14 cellular contexts compared by ENCODE assay signal in the genomic region with DNA sequence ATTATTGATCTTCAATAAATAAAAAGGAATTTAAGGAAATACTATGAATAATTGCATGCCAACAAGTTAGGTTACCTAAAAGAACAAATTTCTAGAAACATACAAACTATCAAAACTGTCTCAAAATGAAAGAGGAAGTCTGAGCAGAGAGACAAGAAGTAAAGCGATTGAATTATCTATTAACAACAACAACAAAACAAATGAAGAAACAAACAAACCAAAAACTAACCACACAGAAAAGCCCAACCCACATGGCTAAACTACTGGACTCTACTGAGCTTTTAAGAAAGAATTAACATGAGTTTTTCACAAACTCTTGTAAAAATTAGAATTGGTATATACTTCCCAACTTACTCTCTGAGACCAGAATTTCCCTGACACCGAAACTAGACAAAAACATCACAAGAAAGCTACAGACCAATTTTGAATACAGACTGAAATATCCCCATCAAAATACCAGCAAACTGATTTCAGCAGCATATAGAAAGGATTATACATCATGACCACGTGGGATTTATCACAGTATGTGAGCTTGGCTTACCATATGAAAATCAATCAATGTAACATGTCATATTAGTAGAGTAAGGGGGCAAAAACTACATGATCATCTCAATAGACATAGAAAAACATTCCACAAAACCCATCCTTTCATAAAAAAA. TPM values are rescaled to one million over a fixed set of nuclear protein-coding genes. Genes with fewer than 3 reads are reported as not detected.
A peak's percentile ranks its signal among the peaks of the same experiment; 100 is the strongest.
DNase-seq lines count a peak whose midpoint lies in the region; ATAC-seq, FAIRE-seq and TF ChIP-seq lines count a peak whose summit lies in the region.
"Had no signal": no experiment of that assay in that cellular context is flagged by ENCODE, and none has a peak within 500 bp of the region (broad histone marks: within the 10 kb centered on the region; RNA-seq: fewer than 3 reads in every experiment).

No MANE protein-coding gene starts in this region.

- H3K18ac ChIP-seq in neuronal stem cell (ENCODE audit: low read length) = no peak overlapping the region

- WGBS in neuronal stem cell (ENCODE audit: extremely low coverage in 2 of 2, insufficient read length in 2 of 2, insufficient replicate concordance in 1 of 2), 2 donors = no CpG with 5 or more reads among the region's 3 CpGs

- no peak overlapping the region for H2BK5ac ChIP-seq in neuronal stem cell (ENCODE audit: low read length)

- BruUV-seq in PC-9 (replicated peaks; lab: Mats Ljungman, UMichigan) = no TSS peak

- no peak overlapping the region for H3K4ac ChIP-seq in neuronal stem cell (ENCODE audit: low read length)

- H3K14ac ChIP-seq in neuronal stem cell (ENCODE audit: low read length) = no peak overlapping the region

- no peak overlapping the region for H4K8ac ChIP-seq in neuronal stem cell (ENCODE audit: low read depth, low read length)

- H3K9me2 ChIP-seq in Loucy (replicated peaks; ENCODE audit: low read depth, low read length) (no peaks in the 10 kb centered on the region), PC-9 (ENCODE audit: insufficient read depth) (no peaks in the 10 kb centered on the region)

- H3F3A ChIP-seq in Loucy (ENCODE audit: low read depth) (no peaks in the 10 kb centered on the region), PC-9 (ENCODE audit: insufficient read depth, low read depth) (no peaks in the 10 kb centered on the region)

- H3K27ac ChIP-seq in PC-9 (no peak overlapping the region), neuronal stem cell (replicated peaks; ENCODE audit: low read length) (no peak overlapping the region)
- H3K27ac ChIP-seq: thyroid gland, WERI-Rb-1 had no signal

- intact Hi-C loops in PC-9 (cut with micrococcal nuclease; ENCODE audit: unreplicated experiment) = no loop called here
- intact Hi-C loops in Right ventricle myocardium superior (cut with DNase I) = no loop called here

- POLR2A ChIA-PET in PC-9 (lab: Charles Lee; ENCODE audit: unreplicated experiment) = no interaction called here

- peak; percentile 82 for FAIRE-seq in GM18507 (lab: Jason Lieb, UNC)
- FAIRE-seq: bronchial epithelial cell had no signal

- H3K79me1 ChIP-seq in neuronal stem cell (ENCODE audit: low read depth, low read length) = no peaks in the 10 kb centered on the region

- no peak overlapping the region for H2AK5ac ChIP-seq in neuronal stem cell (ENCODE audit: low read depth, low read length)

- H3K36me3 ChIP-seq in Loucy (ENCODE audit: insufficient read depth, low read length) (no peaks in the 10 kb centered on the region), PC-9 (ENCODE audit: low read depth) (no peaks in the 10 kb centered on the region), neuronal stem cell (replicated peaks in 1 of 2; ENCODE audit: control insufficient read depth in 2 of 2, insufficient read depth in 2 of 2, low read length in 2 of 2) (no peaks in the 10 kb centered on the region)
- H3K36me3 ChIP-seq: BLaER1 treated with 17β-estradiol and CSF1 and Interleukin-3, amounts not matched to agents 10 nM and 100 nM; thyroid gland; WERI-Rb-1 had no signal

- H3K9me3 ChIP-seq in Loucy (ENCODE audit: insufficient read depth, low read depth, low read length) = no peaks in the 10 kb centered on the region
- H3K9me3 ChIP-seq in PC-9 (ENCODE audit: insufficient read depth, low read depth) = no peaks in the 10 kb centered on the region
- no peaks in the 10 kb centered on the region for H3K9me3 ChIP-seq in neuronal stem cell (replicated peaks in 1 of 2; ENCODE audit: control insufficient read depth in 2 of 2, insufficient read depth in 1 of 2, low read depth in 1 of 2, low read length in 2 of 2)
- H3K9me3 ChIP-seq: BLaER1 treated with 17β-estradiol and CSF1 and Interleukin-3, amounts not matched to agents 10 nM and 100 nM; thyroid gland had no signal

- peak overlapping the region; percentile 37; the same call in 1 of the 2 replicates for H2AFZ ChIP-seq in Loucy (ENCODE audit: low read length)
- no peak overlapping the region for H2AFZ ChIP-seq in PC-9
- H2AFZ ChIP-seq in neuronal stem cell (ENCODE audit: low read length) = no peak overlapping the region

- ATAC-seq in GM21360 (IDR thresholded peaks at IDR 0.05; ENCODE audit: unreplicated experiment) (peak; percentile 74), HG02943 (IDR thresholded peaks at IDR 0.05; ENCODE audit: low read depth, unreplicated experiment) (peak; percentile 91), Right ventricle myocardium superior (ENCODE audit: poor library complexity) (no peak)

- H3K4me1 ChIP-seq in Loucy (ENCODE audit: insufficient read depth, low read length, poor library complexity, severe bottlenecking) = no peaks in the 10 kb centered on the region
- H3K4me1 ChIP-seq in PC-9 (replicated peaks; ENCODE audit: insufficient read depth) = no peaks in the 10 kb centered on the region
- H3K4me1 ChIP-seq in neuronal stem cell (ENCODE audit: control insufficient read depth in 2 of 2, insufficient read depth in 1 of 2, low read depth in 1 of 2, low read length in 2 of 2) = no peaks in the 10 kb centered on the region
- H3K4me1 ChIP-seq: thyroid gland had no signal

- H3K4me3 ChIP-seq in Loucy (ENCODE audit: low read length, poor library complexity, severe bottlenecking) (no peak overlapping the region), PC-9 (no peak overlapping the region), neuronal stem cell (ENCODE audit: low read length in 2 of 2) (no peak overlapping the region)
- H3K4me3 ChIP-seq: BLaER1 treated with 17β-estradiol and CSF1 and Interleukin-3, amounts not matched to agents 10 nM and 100 nM; thyroid gland had no signal

- H3K9ac ChIP-seq in Loucy (ENCODE audit: low read depth, low read length, poor library complexity, severe bottlenecking) (no peak overlapping the region), neuronal stem cell (ENCODE audit: low read depth, low read length, poor library complexity) (no peak overlapping the region)
- H3K9ac ChIP-seq: BLaER1 treated with 17β-estradiol and CSF1 and Interleukin-3, amounts not matched to agents 10 nM and 100 nM had no signal

- H3K79me2 ChIP-seq in Loucy (ENCODE audit: insufficient read depth, low read length) (no peaks in the 10 kb centered on the region), PC-9 (ENCODE audit: low read depth) (no peaks in the 10 kb centered on the region)

- H4K20me1 ChIP-seq in Loucy (ENCODE audit: insufficient read depth, low read length, poor library complexity, severe bottlenecking) = no peaks in the 10 kb centered on the region
- no peaks in the 10 kb centered on the region for H4K20me1 ChIP-seq in PC-9 (ENCODE audit: insufficient read depth)
- H4K20me1 ChIP-seq: BLaER1 treated with 17β-estradiol and CSF1 and Interleukin-3, amounts not matched to agents 10 nM and 100 nM had no signal

- no peak overlapping the region for H4K91ac ChIP-seq in neuronal stem cell (ENCODE audit: low read depth, low read length, poor library complexity)

- no peak overlapping the region for H2BK15ac ChIP-seq in neuronal stem cell (ENCODE audit: low read length)

- TF ChIP-seq CTCF in Loucy (conservative IDR thresholded peaks at IDR 0.05; ENCODE audit: low read length) = no peak
- TF ChIP-seq CTCF in PC-9 (conservative IDR thresholded peaks at IDR 0.05) = no peak

- no peaks in the 10 kb centered on the region for H3K27me3 ChIP-seq in Loucy (ENCODE audit: insufficient read depth, low read length, poor library complexity, severe bottlenecking)
- H3K27me3 ChIP-seq in PC-9 (ENCODE audit: insufficient read depth, low read depth) = no peaks in the 10 kb centered on the region
- peaks cover 0 to 3% (median 0%) of the 10 kb centered on the region in 3 experiments for H3K27me3 ChIP-seq in neuronal stem cell (ENCODE audit: control insufficient read depth in 3 of 3, insufficient read depth in 3 of 3, low read depth in 1 of 3, low read length in 3 of 3)
- H3K27me3 ChIP-seq: BLaER1 treated with 17β-estradiol and CSF1 and Interleukin-3, amounts not matched to agents 10 nM and 100 nM; thyroid gland had no signal

- H2BK12ac ChIP-seq in neuronal stem cell (ENCODE audit: low read length) = no peak overlapping the region

- DNase-seq in GM18507 (ENCODE audit: extremely low spot score, insufficient read length, low read depth) (no peak), NCI-H524 treated with DMSO at 0.1 percent for 48 hours (lab: John Stamatoyannopoulos, UW) (no peak), PC-9 (no peak), neuronal stem cell (ENCODE audit: low spot score) (no peak), Right ventricle myocardium superior (no peak)
- DNase-seq: hypothalamus, NCI-H526, thyroid gland, WERI-Rb-1 had no signal

- no peak overlapping the region for H3K4me2 ChIP-seq in Loucy (ENCODE audit: low read depth, low read length, poor library complexity, severe bottlenecking)
- H3K4me2 ChIP-seq in PC-9 = no peak overlapping the region
- H3K4me2 ChIP-seq in neuronal stem cell (ENCODE audit: insufficient read depth, low read length, poor library complexity, severe bottlenecking) = no peak overlapping the region

- no peak overlapping the region for H3K23ac ChIP-seq in neuronal stem cell (ENCODE audit: low read depth, low read length, poor library complexity)

- no peak overlapping the region for H2BK120ac ChIP-seq in neuronal stem cell (ENCODE audit: low read depth, low read length)

- CTCF ChIA-PET in PC-9 (lab: Charles Lee) = interaction anchor here (0.6 kb wide), 1 partner anchor 50 kb away, joined by 9 read pairs; no protein-coding TSS in a partner anchor

RNA-seq across cellular contexts. Expression of a gene that starts 16.6 kb away (rescaled TPM):
- total RNA-seq in PC-9 (2021) = 68.2 and 88.9 TPM in 2 replicates
- 49.4 TPM for polyA plus RNA-seq in neuronal stem cell (2013, experiment 1 of 2)
- polyA plus RNA-seq in neuronal stem cell (2013, experiment 2 of 2) = 51.2 TPM
- 48.0 TPM for total RNA-seq in Right ventricle myocardium superior
